ENCODE assay signal across 30 cellular contexts in the genomic region with DNA sequence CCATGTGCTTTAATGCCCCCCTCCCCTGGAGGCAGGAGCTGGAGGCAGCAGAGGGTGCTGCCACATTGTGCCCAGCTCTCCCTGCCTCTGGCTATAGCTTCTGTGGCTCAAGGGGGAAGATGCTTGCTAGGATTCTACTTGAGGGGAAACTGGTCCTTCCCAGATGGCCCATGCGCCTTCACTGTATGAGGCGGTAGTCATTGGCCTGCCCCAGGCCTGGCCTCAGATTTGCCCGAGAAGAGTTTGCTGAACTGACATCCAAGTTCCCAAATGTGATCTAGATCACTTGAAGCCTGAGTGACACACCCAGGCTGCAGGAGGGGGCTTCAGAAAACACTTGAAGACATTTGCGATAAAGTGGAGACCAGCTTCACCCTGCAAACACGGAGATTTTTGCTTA. TPM values are rescaled to one million over a fixed set of nuclear protein-coding genes. Genes with fewer than 3 reads are reported as not detected.
DNase-seq lines count a peak whose midpoint lies in the region; ATAC-seq and TF ChIP-seq lines count a peak whose summit lies in the region.
"Had no signal": no experiment of that assay in that cellular context is flagged by ENCODE, and none has a peak within 500 bp of the region (broad histone marks: within the 10 kb centered on the region; RNA-seq: fewer than 3 reads in every experiment).

No MANE protein-coding gene starts in this region.

- TF ChIP-seq CTCF in esophagus squamous epithelium (IDR thresholded peaks at IDR 0.05) (no peak), prostate gland (IDR thresholded peaks at IDR 0.05) (no peak), transverse colon (IDR thresholded peaks at IDR 0.05) (no peak), foreskin fibroblast (IDR thresholded peaks at IDR 0.05; ENCODE audit: low read depth, low read length) (no peak)

- H3K27me3 Mint-ChIP-seq in activated naive CD4-positive, alpha-beta T cell treated with anti-CD3 and anti-CD28 coated beads, Interleukin-2, amount 50 U/mL, for 24 hours = peaks cover 15% of the 10 kb centered on the region

- H3K27ac ChIP-seq in esophagus squamous epithelium (peak overlapping the region; percentile 17 to 89 (median 76)), prostate gland (peak overlapping the region; percentile 77 to 83), transverse colon (peak overlapping the region; percentile 86 to 92 (median 90))
- H3K27ac ChIP-seq: 22Rv1; BLaER1 treated with 17β-estradiol and CSF1 and Interleukin-3, amounts not matched to agents 10 nM and 100 nM had no signal

- H3K4me3 ChIP-seq in esophagus squamous epithelium (peak overlapping the region in 3 of 4 donors; percentile 49 to 66 (median 64)), prostate gland (peak overlapping the region in 1 of 2 donors; percentile 11), transverse colon (peak overlapping the region in 3 of 4 donors; percentile 50 to 63 (median 51)), foreskin fibroblast (ENCODE audit: low read depth in 1 of 2, low read length in 2 of 2) (no peak overlapping the region)
- H3K4me3 ChIP-seq: BLaER1 treated with 17β-estradiol and CSF1 and Interleukin-3, amounts not matched to agents 10 nM and 100 nM; K562; lung; tibial nerve had no signal

- H3K36me3 Mint-ChIP-seq in activated naive CD4-positive, alpha-beta T cell treated with anti-CD3 and anti-CD28 coated beads, Interleukin-2, amount 50 U/mL, for 24 hours = no peaks in the 10 kb centered on the region
- H3K36me3 Mint-ChIP-seq in activated naive CD4-positive, alpha-beta T cell treated with anti-CD3 and anti-CD28 coated beads, Interleukin-2, amount 50 U/mL, for 72 hours = peaks cover 0 to 6% of the 10 kb centered on the region in 2 donors
- H3K36me3 Mint-ChIP-seq: natural killer cell treated with Interleukin-12 subunit alpha and Interleukin-12 subunit beta and Interleukin-15 and Interleukin-18, amount 100 ng/mL, for 72 hours had no signal

- H3K4me3 Mint-ChIP-seq in activated naive CD4-positive, alpha-beta T cell treated with anti-CD3 and anti-CD28 coated beads, Interleukin-2, amount 50 U/mL, for 24 hours = no peak overlapping the region
- H3K4me3 Mint-ChIP-seq: activated T-cell treated with anti-CD3 and anti-CD28 coated beads, Interleukin-2, amount 50 U/mL, for 72 hours; H9; natural killer cell treated with Interleukin-12 subunit alpha and Interleukin-12 subunit beta and Interleukin-15 and Interleukin-18, amount 100 ng/mL, for 72 hours; stimulated activated naive CD8-positive, alpha-beta T cell treated with anti-CD3 and anti-CD28 coated beads, Interleukin-15, Interleukin-2, amounts not matched to agents 100 ng/mL and 50 ng/mL, for 24 hours; T-helper 17 cell had no signal

- no peak for DNase-seq in activated naive CD4-positive, alpha-beta T cell treated with anti-CD3 and anti-CD28 coated beads, Interleukin-2, amount 50 U/mL, for 72 hours (ENCODE audit: low spot score in 2 of 2)
- DNase-seq in esophagus squamous epithelium (lab: John Stamatoyannopoulos, UW) (no peak), prostate gland (ENCODE audit: low spot score) (no peak), transverse colon (no peak), T1000 (lab: John Stamatoyannopoulos, UW) (no peak), DMS79 (lab: John Stamatoyannopoulos, UW) (no peak), foreskin fibroblast (no peak)
- DNase-seq: activated CD4-positive, alpha-beta T cell treated with anti-CD3 and anti-CD28 coated beads, Interleukin-2, amount 50 U/mL, for 4 hours; activated T-cell treated with anti-CD3 and anti-CD28 coated beads, Interleukin-2, amount 50 U/mL, for 72 hours; DMS53; H9; head of caudate nucleus; NCI-H1105 treated with DMSO at 0.1 percent for 48 hours; NCI-H1930; NCI-H526 treated with DMSO at 0.1 percent for 48 hours; NK-92 treated with Interleukin-12 subunit alpha and Interleukin-12 subunit beta, amount 100 ng/mL, for 24 hours; PC-3; retina; SHP77; stimulated activated CD4-positive, alpha-beta T cell treated with anti-CD3 and anti-CD28 coated beads, Interleukin-2, amount 100 ng/mL, for 24 hours; T-helper 17 cell had no signal

- intact Hi-C loops in esophagus squamous epithelium (cut with DNase I) = no loop called here
- intact Hi-C loops in prostate gland (cut with DNase I) = loop anchor here (5.0 to 10.0 kb wide), 3 partner anchors 63 to 596 kb away; partner anchors contain the start of gene MEF2A
- intact Hi-C loops in transverse colon (cut with DNase I; ENCODE audit: low total_unique reads) = loop anchor here (5.0 kb wide), 1 partner anchor 63 kb away; no protein-coding TSS in a partner anchor

- in situ Hi-C loops in transverse colon (cut with MboI; ENCODE audit: low pct_ligation_motif_present in 1 of 4, low pct_unique_long_range_greater_than_20kb in 1 of 4, low sequenced_read_pairs in 3 of 4) = loop anchor here in 1 of 4 donors (10.0 kb wide), 1 partner anchor 96 kb away; no protein-coding TSS in a partner anchor

- peaks cover 0 to 35% (median 15%) of the 10 kb centered on the region in 3 donors for H3K4me1 ChIP-seq in esophagus squamous epithelium
- H3K4me1 ChIP-seq in prostate gland (replicated peaks) = no peaks in the 10 kb centered on the region
- H3K4me1 ChIP-seq in transverse colon = peaks cover 0 to 33% (median 7%) of the 10 kb centered on the region in 4 donors

- H3K27ac Mint-ChIP-seq in activated naive CD4-positive, alpha-beta T cell treated with anti-CD3 and anti-CD28 coated beads, Interleukin-2, amount 50 U/mL, for 24 hours = peak overlapping the region; percentile 30
- H3K27ac Mint-ChIP-seq in activated naive CD4-positive, alpha-beta T cell treated with anti-CD3 and anti-CD28 coated beads, Interleukin-2, amount 50 U/mL, for 72 hours = peak overlapping the region in 1 of 2 donors; percentile 22
- H3K27ac Mint-ChIP-seq: activated T-cell treated with anti-CD3 and anti-CD28 coated beads, Interleukin-2, amount 50 U/mL, for 72 hours; H9; natural killer cell treated with Interleukin-12 subunit alpha and Interleukin-12 subunit beta and Interleukin-15 and Interleukin-18, amount 100 ng/mL, for 72 hours; stimulated activated naive CD8-positive, alpha-beta T cell treated with anti-CD3 and anti-CD28 coated beads, Interleukin-15, Interleukin-2, amounts not matched to agents 100 ng/mL and 50 ng/mL, for 24 hours; T-helper 17 cell had no signal

- H3K4me1 Mint-ChIP-seq in activated naive CD4-positive, alpha-beta T cell treated with anti-CD3 and anti-CD28 coated beads, Interleukin-2, amount 50 U/mL, for 24 hours = peaks cover 9% of the 10 kb centered on the region

- H3K36me3 ChIP-seq in esophagus squamous epithelium (no peaks in the 10 kb centered on the region), prostate gland (no peaks in the 10 kb centered on the region), transverse colon (no peaks in the 10 kb centered on the region)
- H3K36me3 ChIP-seq: BLaER1 treated with 17β-estradiol and CSF1 and Interleukin-3, amounts not matched to agents 10 nM and 100 nM had no signal

- TF ChIP-seq POLR2A in esophagus squamous epithelium (IDR thresholded peaks at IDR 0.05) (no peak), prostate gland (IDR thresholded peaks at IDR 0.05) (no peak), transverse colon (IDR thresholded peaks at IDR 0.05) (no peak)

- H3K9me3 ChIP-seq in esophagus squamous epithelium (no peaks in the 10 kb centered on the region), prostate gland (no peaks in the 10 kb centered on the region), transverse colon (no peaks in the 10 kb centered on the region)
- H3K9me3 ChIP-seq: BLaER1 treated with 17β-estradiol and CSF1 and Interleukin-3, amounts not matched to agents 10 nM and 100 nM; tibial nerve had no signal

- 88 to 100% methylated on average over 4 to 5 of the region's 5 CpGs for WGBS in esophagus squamous epithelium, 2 donors
- WGBS in prostate gland = 87% methylated on average over 5 of the region's 5 CpGs
- WGBS in transverse colon (ENCODE audit: low coverage in 1 of 2), 2 donors = 80 to 84% methylated on average over 1 to 5 of the region's 5 CpGs

- H3K27me3 ChIP-seq in esophagus squamous epithelium = peaks cover 0 to 39% (median 0%) of the 10 kb centered on the region in 4 donors
- no peaks in the 10 kb centered on the region for H3K27me3 ChIP-seq in prostate gland (replicated peaks; ENCODE audit: insufficient read depth)
- peaks cover 25% of the 10 kb centered on the region for H3K27me3 ChIP-seq in transverse colon
- H3K27me3 ChIP-seq: tibial nerve had no signal

- no peak for ATAC-seq in activated naive CD4-positive, alpha-beta T cell treated with anti-CD3 and anti-CD28 coated beads, Interleukin-2, amount 50 U/mL, for 72 hours
- ATAC-seq: activated CD4-positive, CD25-positive, alpha-beta regulatory T cell treated with anti-CD3 and anti-CD28 coated beads, Interleukin-2, amount 50 U/mL, for 24 hours; activated T-cell treated with anti-CD3 and anti-CD28 coated beads, Interleukin-2, amount 50 U/mL, for 72 hours; K562; natural killer cell treated with Interleukin-12 subunit alpha and Interleukin-12 subunit beta and Interleukin-15 and Interleukin-18, amount 100 ng/mL, for 72 hours; PC-3; T-helper 17 cell had no signal

- no peak for TF ChIP-seq EP300 in transverse colon (IDR thresholded peaks at IDR 0.05; ENCODE audit: low read depth)

- no peaks in the 10 kb centered on the region for H3K9me3 Mint-ChIP-seq in activated naive CD4-positive, alpha-beta T cell treated with anti-CD3 and anti-CD28 coated beads, Interleukin-2, amount 50 U/mL, for 24 hours
- no peaks in the 10 kb centered on the region for H3K9me3 Mint-ChIP-seq in activated naive CD4-positive, alpha-beta T cell treated with anti-CD3 and anti-CD28 coated beads, Interleukin-2, amount 50 U/mL, for 72 hours
- H3K9me3 Mint-ChIP-seq: activated T-cell treated with anti-CD3 and anti-CD28 coated beads, Interleukin-2, amount 50 U/mL, for 72 hours; H9; natural killer cell treated with Interleukin-12 subunit alpha and Interleukin-12 subunit beta and Interleukin-15 and Interleukin-18, amount 100 ng/mL, for 72 hours; stimulated activated naive CD8-positive, alpha-beta T cell treated with anti-CD3 and anti-CD28 coated beads, Interleukin-15, Interleukin-2, amounts not matched to agents 100 ng/mL and 50 ng/mL, for 24 hours had no signal

RNA-seq across cellular contexts. Expression of gene SYNM, which starts 4.1 kb away (rescaled TPM):
- under 1 TPM; 0.16 to 0.43 TPM for total RNA-seq in activated naive CD4-positive, alpha-beta T cell treated with anti-CD3 and anti-CD28 coated beads, Interleukin-2, amount 50 U/mL, for 72 hours
- total RNA-seq in esophagus squamous epithelium = 100 to 1,000 TPM in 1 of 4 donors, 10 to 100 TPM in 3; 18.1 to 262 (median 42.0) TPM
- 100 to 1,000 TPM; 181 to 185 TPM for total RNA-seq in prostate gland
- 100 to 1,000 TPM in 2 of 4 donors, 10 to 100 TPM in 2; 98.3 to 414 (median 158) TPM for total RNA-seq in transverse colon

Comparison
In these comparisons a context has a peak if more than half of its experiments do, and no peak if none do; other contexts are left out.
1. H3K4me3 ChIP-seq: peak in esophagus squamous epithelium (3 of 4) and transverse colon (3 of 4); none in foreskin fibroblast (0 of 2).
2. RNA of gene SYNM, which starts 4.1 kb away (total RNA-seq): 98.3 to 414 TPM in transverse colon, 181 to 185 TPM in prostate gland and 18.1 to 262 TPM in esophagus squamous epithelium; 0.16 to 0.43 TPM in activated naive CD4-positive, alpha-beta T cell treated with anti-CD3 and anti-CD28 coated beads, Interleukin-2, amount 50 U/mL, for 72 hours; every median in the first group is over 10 times any median in the second.
3. Peak in every context shown above with its lines, with median percentiles within 50 percentile points of each other: H3K27ac ChIP-seq.